8 cellular contexts compared by ENCODE assay signal in the genomic region with DNA sequence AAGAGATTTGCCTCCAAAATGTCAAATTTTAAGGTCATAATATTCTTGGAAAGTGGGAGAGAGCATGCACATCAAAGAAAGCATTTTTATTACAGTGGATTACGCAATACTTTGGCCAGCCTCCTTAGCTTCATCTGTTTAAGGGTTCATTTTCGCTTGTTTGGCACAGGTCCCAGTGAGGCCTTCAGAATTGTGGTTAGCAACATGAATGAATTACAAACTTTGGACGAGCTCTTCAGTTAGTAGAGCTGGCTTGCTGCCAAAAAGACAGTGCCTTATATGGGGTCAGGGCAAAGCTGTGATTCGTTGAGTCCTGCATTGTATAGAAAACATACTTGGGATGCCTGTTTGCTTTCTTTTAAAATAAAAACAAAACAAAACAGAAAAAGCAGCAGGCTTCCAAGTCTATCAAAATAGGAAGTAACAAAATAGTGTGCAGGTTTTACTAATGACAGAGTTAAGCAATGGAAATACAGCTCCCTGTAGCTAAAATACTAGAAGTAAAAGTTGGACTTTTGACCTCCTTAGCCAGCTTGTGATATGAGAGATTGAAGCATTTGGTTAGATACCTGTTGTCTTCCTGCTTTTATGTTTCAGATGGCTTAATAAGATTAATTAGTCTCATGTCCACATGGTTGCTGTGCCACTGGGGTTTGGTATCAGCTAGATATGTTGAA.
DNase-seq lines count a peak whose midpoint lies in the region; ATAC-seq lines count a peak whose summit lies in the region.

No MANE protein-coding gene starts in this region.

- no peak overlapping the region for H3K4ac ChIP-seq in trophoblast cell (ENCODE audit: low read depth, low read length)

- no peaks in the 10 kb centered on the region for H3K79me2 ChIP-seq in trophoblast cell (ENCODE audit: control insufficient read depth, insufficient read depth, low read length, poor library complexity)

- peaks cover 5% of the 10 kb centered on the region for H3K79me1 ChIP-seq in trophoblast cell (ENCODE audit: low read length)

- no peak overlapping the region for H3K23ac ChIP-seq in trophoblast cell (ENCODE audit: low read length)

- H3K27me3 ChIP-seq in trophoblast cell (ENCODE audit: insufficient read depth, low read length): no peaks in the 10 kb centered on the region

- H3K4me3 ChIP-seq in trophoblast cell (ENCODE audit: low read depth, low read length): no peak overlapping the region

- no peak overlapping the region for H3K4me2 ChIP-seq in trophoblast cell (ENCODE audit: low read length)

- no peak overlapping the region for H2AFZ ChIP-seq in trophoblast cell (ENCODE audit: insufficient read depth, low read length, poor library complexity)

- peaks cover 5 to 9% of the 10 kb centered on the region in 2 experiments for H3K4me1 ChIP-seq in trophoblast cell (ENCODE audit: control insufficient read depth in 1 of 2, insufficient read depth in 2 of 2, low read length in 2 of 2)

- H3K27ac ChIP-seq in trophoblast cell (ENCODE audit: low read depth, low read length): peak overlapping the region; percentile 61

- H4K12ac ChIP-seq in trophoblast cell (ENCODE audit: low read depth, low read length): no peak overlapping the region

- H4K8ac ChIP-seq in trophoblast cell (ENCODE audit: low read depth, low read length): no peak overlapping the region

- H2BK120ac ChIP-seq in trophoblast cell (ENCODE audit: insufficient read depth, low read length, poor library complexity): no peak overlapping the region

- H3K4me1 Mint-ChIP-seq in stimulated activated memory B cell treated with anti-CD40 and anti-IgM and Interleukin-4, amounts not matched to agents 10 μg/mL and 1 μg/mL and 100 μg/mL, for 72 hours: peaks cover 4% of the 10 kb centered on the region

- H3K36me3 Mint-ChIP-seq in stimulated activated memory B cell treated with anti-CD40 and anti-IgM and Interleukin-4, amounts not matched to agents 10 μg/mL and 1 μg/mL and 100 μg/mL, for 72 hours: peaks cover 30% of the 10 kb centered on the region

- no peak overlapping the region for H2BK12ac ChIP-seq in trophoblast cell (ENCODE audit: low read length)

- no peak overlapping the region for H3K27ac Mint-ChIP-seq in stimulated activated memory B cell treated with anti-CD40 and anti-IgM and Interleukin-4, amounts not matched to agents 10 μg/mL and 1 μg/mL and 100 μg/mL, for 72 hours

- no peaks in the 10 kb centered on the region for H3K27me3 Mint-ChIP-seq in stimulated activated memory B cell treated with anti-CD40 and anti-IgM and Interleukin-4, amounts not matched to agents 10 μg/mL and 1 μg/mL and 100 μg/mL, for 72 hours

- DNase-seq in DMS79 (lab: John Stamatoyannopoulos, UW) (peak; percentile 87), HS-5 (ENCODE audit: low read depth) (peak; percentile 87), NCI-H69 (lab: John Stamatoyannopoulos, UW) (peak; percentile 98), globus pallidus (ENCODE audit: low spot score) (peak; percentile 92), trophoblast cell (peak in 1 of 2 donors; percentile 44)
- DNase-seq in activated gamma-delta T cell treated with anti-CD3 and anti-CD28 coated beads, Interleukin-2, amount 50 U/mL, for 16 hours (ENCODE audit: low read depth): peak; percentile 9

- no peak overlapping the region for H4K91ac ChIP-seq in trophoblast cell (ENCODE audit: low read depth, low read length)

- no peak overlapping the region for H2AK5ac ChIP-seq in trophoblast cell (ENCODE audit: low read length)

- peak overlapping the region; percentile 46 for H2BK5ac ChIP-seq in trophoblast cell (ENCODE audit: low read depth, low read length, poor library complexity)

- no peak overlapping the region for H3K4me3 Mint-ChIP-seq in stimulated activated memory B cell treated with anti-CD40 and anti-IgM and Interleukin-4, amounts not matched to agents 10 μg/mL and 1 μg/mL and 100 μg/mL, for 72 hours

- WGBS in trophoblast cell (ENCODE audit: extremely low coverage, insufficient coverage, insufficient read length): no CpG with 5 or more reads among the region's 4 CpGs

- H3K9me3 Mint-ChIP-seq in stimulated activated memory B cell treated with anti-CD40 and anti-IgM and Interleukin-4, amounts not matched to agents 10 μg/mL and 1 μg/mL and 100 μg/mL, for 72 hours: no peaks in the 10 kb centered on the region

- no peak overlapping the region for H3K18ac ChIP-seq in trophoblast cell (ENCODE audit: low read length)

- H3K14ac ChIP-seq in trophoblast cell (ENCODE audit: low read length): no peak overlapping the region

- ATAC-seq in GM21367 (IDR thresholded peaks at IDR 0.05; ENCODE audit: unreplicated experiment): peak; percentile 88
- no peak for ATAC-seq in stimulated activated memory B cell treated with anti-CD40 and anti-IgM and Interleukin-4, amounts not matched to agents 10 μg/mL and 1 μg/mL and 100 μg/mL, for 72 hours

- no peak overlapping the region for H3K9ac ChIP-seq in trophoblast cell (ENCODE audit: low read length)

- H3K36me3 ChIP-seq in trophoblast cell (ENCODE audit: control insufficient read depth in 1 of 2, insufficient read depth in 2 of 2, low read length in 2 of 2): peaks cover under 1 to 1% of the 10 kb centered on the region in 2 experiments

- H3K9me3 ChIP-seq in trophoblast cell (ENCODE audit: insufficient read depth, low read depth, low read length): no peaks in the 10 kb centered on the region
